ENCODE assay signal across 9 cellular contexts in the genomic region with DNA sequence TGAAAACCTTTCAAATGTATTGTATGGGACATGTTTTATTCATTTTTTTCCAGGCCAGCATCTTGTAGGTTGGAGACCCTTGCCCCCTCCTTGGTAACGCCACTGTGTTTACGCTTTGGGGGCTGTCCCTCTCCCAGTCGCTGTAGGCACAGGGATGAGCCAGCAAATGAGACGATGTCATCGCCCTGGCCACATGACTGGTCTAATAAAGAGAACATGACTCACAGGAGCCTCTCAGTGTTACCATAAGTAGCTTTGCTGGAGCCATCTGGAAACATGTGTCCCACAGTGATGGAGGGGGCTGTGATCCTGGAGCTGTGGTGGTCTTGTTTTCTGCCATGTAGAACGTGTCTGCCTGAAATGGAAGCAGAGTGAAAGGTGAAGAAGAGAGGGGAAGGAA.
DNase-seq lines count a peak whose midpoint lies in the region; ATAC-seq, FAIRE-seq and TF ChIP-seq lines count a peak whose summit lies in the region.
"Had no signal": no experiment of that assay in that cellular context is flagged by ENCODE, and none has a peak within 500 bp of the region (broad histone marks: within the 10 kb centered on the region; RNA-seq: fewer than 3 reads in every experiment).

No MANE protein-coding gene starts in this region.

- H3K4me3 ChIP-seq in A673 (ENCODE audit: low read depth, low read length, poor library complexity, severe bottlenecking) (no peak overlapping the region), brain microvascular endothelial cell (ENCODE audit: low read depth, low read length) (no peak overlapping the region)

- no peak overlapping the region for H3K27ac ChIP-seq in A673 (ENCODE audit: low read depth, low read length, poor library complexity, severe bottlenecking)
- no peak overlapping the region for H3K27ac ChIP-seq in brain microvascular endothelial cell

- no peaks in the 10 kb centered on the region for H3K4me1 ChIP-seq in A673 (ENCODE audit: insufficient read depth, low read length, poor library complexity, severe bottlenecking)

- BruUV-seq in A673 (replicated peaks; lab: Mats Ljungman, UMichigan), result no TSS peak

- H3K4me3 Mint-ChIP-seq in progenitor cell of endocrine pancreas (ENCODE audit: low read depth), result no peak overlapping the region
- H3K4me3 Mint-ChIP-seq in natural killer cell treated with Interleukin-12 subunit alpha and Interleukin-12 subunit beta and Interleukin-15 and Interleukin-18, amount 100 ng/mL, for 72 hours, result no peak overlapping the region

- DNase-seq in A673 (ENCODE audit: low spot score) (peak; percentile 22), ELR (ENCODE audit: low read depth) (peak; percentile 4), brain microvascular endothelial cell (peak; percentile 58), progenitor cell of endocrine pancreas (ENCODE audit: low spot score, unreplicated experiment) (no peak), amniotic stem cell (lab: John Stamatoyannopoulos, UW) (no peak), GM12892 (ENCODE audit: insufficient read length) (no peak)
- no peak for DNase-seq in natural killer cell treated with Interleukin-12 subunit alpha and Interleukin-12 subunit beta and Interleukin-15 and Interleukin-18, amount 100 ng/mL, for 72 hours (ENCODE audit: low spot score)
- DNase-seq: DMS79 treated with DMSO at 0.1 percent for 48 hours had no signal

- CTCF ChIA-PET in A673 (lab: Charles Lee), result no interaction called here

- no peaks in the 10 kb centered on the region for H3K4me1 Mint-ChIP-seq in progenitor cell of endocrine pancreas (ENCODE audit: low read depth)
- no peaks in the 10 kb centered on the region for H3K4me1 Mint-ChIP-seq in natural killer cell treated with Interleukin-12 subunit alpha and Interleukin-12 subunit beta and Interleukin-15 and Interleukin-18, amount 100 ng/mL, for 72 hours (ENCODE audit: low read depth in 2 of 2)

- peak overlapping the region; percentile 56 for H3K27ac Mint-ChIP-seq in progenitor cell of endocrine pancreas
- no peak overlapping the region for H3K27ac Mint-ChIP-seq in natural killer cell treated with Interleukin-12 subunit alpha and Interleukin-12 subunit beta and Interleukin-15 and Interleukin-18, amount 100 ng/mL, for 72 hours

- POLR2A ChIA-PET in A673 (lab: Charles Lee; ENCODE audit: low non-redundant PET), result no interaction called here

- H3K27me3 Mint-ChIP-seq in progenitor cell of endocrine pancreas, result peaks cover 17% of the 10 kb centered on the region
- peaks cover 28 to 41% of the 10 kb centered on the region in 2 donors for H3K27me3 Mint-ChIP-seq in natural killer cell treated with Interleukin-12 subunit alpha and Interleukin-12 subunit beta and Interleukin-15 and Interleukin-18, amount 100 ng/mL, for 72 hours

- ATAC-seq in natural killer cell treated with Interleukin-12 subunit alpha and Interleukin-12 subunit beta and Interleukin-15 and Interleukin-18, amount 100 ng/mL, for 72 hours, result no peak
- no peak for ATAC-seq in GM18868 (IDR thresholded peaks at IDR 0.05; ENCODE audit: unreplicated experiment)

- intact Hi-C loops in A673 (cut with micrococcal nuclease; ENCODE audit: unreplicated experiment), result no loop called here

- no peaks in the 10 kb centered on the region for H3K27me3 ChIP-seq in A673 (replicated peaks; ENCODE audit: insufficient read depth, low read depth, low read length, poor library complexity)
- H3K27me3 ChIP-seq in brain microvascular endothelial cell (replicated peaks), result no peaks in the 10 kb centered on the region

- FAIRE-seq in GM12892 (lab: Jason Lieb, UNC), result no peak

- H3K36me3 ChIP-seq in A673 (ENCODE audit: insufficient read depth, low read length, poor library complexity, severe bottlenecking), result no peaks in the 10 kb centered on the region
- H3K36me3 ChIP-seq in brain microvascular endothelial cell (replicated peaks), result no peaks in the 10 kb centered on the region

- H3K9me3 ChIP-seq in A673 (ENCODE audit: low read depth, low read length, poor library complexity, severe bottlenecking), result no peaks in the 10 kb centered on the region

- TF ChIP-seq POLR2A in GM12892 (IDR thresholded peaks at IDR 0.05; ENCODE audit: low read depth, low read length), result no peak

- no peaks in the 10 kb centered on the region for H3K36me3 Mint-ChIP-seq in progenitor cell of endocrine pancreas (ENCODE audit: insufficient read depth)
- H3K36me3 Mint-ChIP-seq in natural killer cell treated with Interleukin-12 subunit alpha and Interleukin-12 subunit beta and Interleukin-15 and Interleukin-18, amount 100 ng/mL, for 72 hours, result no peaks in the 10 kb centered on the region

- no peak for TF ChIP-seq CTCF in A673 (conservative IDR thresholded peaks at IDR 0.05; ENCODE audit: low read depth, low read length)
- no peak for TF ChIP-seq CTCF in brain microvascular endothelial cell (IDR thresholded peaks at IDR 0.05; ENCODE audit: low read depth, low read length, missing control alignments)
- no peak for TF ChIP-seq CTCF in progenitor cell of endocrine pancreas (IDR thresholded peaks at IDR 0.05; ENCODE audit: unreplicated experiment)

- in situ Hi-C loops in brain microvascular endothelial cell (cut with HindIII; ENCODE audit: low pct_ligation_motif_present, low sequenced_read_pairs), result no loop called here

- H3K9me3 Mint-ChIP-seq in progenitor cell of endocrine pancreas (ENCODE audit: low read depth), result no peaks in the 10 kb centered on the region
- no peaks in the 10 kb centered on the region for H3K9me3 Mint-ChIP-seq in natural killer cell treated with Interleukin-12 subunit alpha and Interleukin-12 subunit beta and Interleukin-15 and Interleukin-18, amount 100 ng/mL, for 72 hours

Comparison
In these comparisons a context has a peak if more than half of its experiments do, and no peak if none do; other contexts are left out.
1. DNase-seq: peak in A673 (single experiment), ELR (single experiment) and brain microvascular endothelial cell (single experiment); none in progenitor cell of endocrine pancreas (single experiment), natural killer cell treated with Interleukin-12 subunit alpha and Interleukin-12 subunit beta and Interleukin-15 and Interleukin-18, amount 100 ng/mL, for 72 hours (single experiment), amniotic stem cell (single experiment) and GM12892 (single experiment).